ENCODE assay signal across 8 cellular contexts in genomic region chr2:133171396-133172004, GRCh38.
DNase-seq lines count a peak whose midpoint lies in the region; ATAC-seq and TF ChIP-seq lines count a peak whose summit lies in the region.

No MANE protein-coding gene starts in this region.

- H3K4me3 Mint-ChIP-seq in activated naive CD8-positive, alpha-beta T cell treated with anti-CD3 and anti-CD28 coated beads, Interleukin-2, amount 50 U/mL, for 24 hours: no peak overlapping the region

- intact Hi-C loops in spleen (cut with DNase I; ENCODE audit: low total_unique reads): no loop called here

- DNase-seq in AG09309 (ENCODE audit: low read depth) (peak; percentile 31), NCI-H1436 treated with DMSO at 0.1 percent for 48 hours (lab: John Stamatoyannopoulos, UW) (peak; percentile 66), glomerular endothelial cell (ENCODE audit: extremely low read depth, low read depth, low spot score) (peak; percentile 62), spleen (no peak), omental fat pad (ENCODE audit: low spot score) (no peak)
- no peak for DNase-seq in activated naive CD8-positive, alpha-beta T cell treated with anti-CD3 and anti-CD28 coated beads, Interleukin-2, amount 50 U/mL, for 24 hours

- H3K9me2 ChIP-seq in SU-DHL-6 (replicated peaks; ENCODE audit: insufficient read depth, low read length): no peaks in the 10 kb centered on the region

- no peak overlapping the region for H3K4me2 ChIP-seq in SU-DHL-6 (ENCODE audit: low read depth, low read length, poor library complexity, severe bottlenecking)

- H3F3A ChIP-seq in SU-DHL-6 (ENCODE audit: insufficient read depth): no peaks in the 10 kb centered on the region

- H3K36me3 Mint-ChIP-seq in activated naive CD8-positive, alpha-beta T cell treated with anti-CD3 and anti-CD28 coated beads, Interleukin-2, amount 50 U/mL, for 24 hours (ENCODE audit: low read depth): no peaks in the 10 kb centered on the region

- no peak overlapping the region for H3K9ac ChIP-seq in SU-DHL-6 (ENCODE audit: low read length)

- H3K4me1 Mint-ChIP-seq in activated naive CD8-positive, alpha-beta T cell treated with anti-CD3 and anti-CD28 coated beads, Interleukin-2, amount 50 U/mL, for 24 hours: no peaks in the 10 kb centered on the region

- no peaks in the 10 kb centered on the region for H3K9me3 Mint-ChIP-seq in activated naive CD8-positive, alpha-beta T cell treated with anti-CD3 and anti-CD28 coated beads, Interleukin-2, amount 50 U/mL, for 24 hours

- H3K27me3 Mint-ChIP-seq in activated naive CD8-positive, alpha-beta T cell treated with anti-CD3 and anti-CD28 coated beads, Interleukin-2, amount 50 U/mL, for 24 hours: no peaks in the 10 kb centered on the region

- H3K27me3 ChIP-seq in SU-DHL-6 (ENCODE audit: low read length) (no peaks in the 10 kb centered on the region), spleen (replicated peaks in 1 of 7) (no peaks in the 10 kb centered on the region)

- peak; percentile 54 for TF ChIP-seq CTCF in AG09309 (IDR thresholded peaks at IDR 0.05; ENCODE audit: control insufficient read depth, insufficient read depth, low read depth, low read length, missing control alignments)
- TF ChIP-seq CTCF in SU-DHL-6 (IDR thresholded peaks at IDR 0.05; ENCODE audit: insufficient read depth, low read length, poor library complexity, severe bottlenecking): peak; percentile 57
- TF ChIP-seq CTCF in spleen (IDR thresholded peaks at IDR 0.05 in 8 of 11, conservative IDR thresholded peaks at IDR 0.05 in 3 of 11): peak in 8 of 11 experiments; percentile 13 to 48 (median 35)
- TF ChIP-seq CTCF in omental fat pad (IDR thresholded peaks at IDR 0.05): no peak

- no peaks in the 10 kb centered on the region for H3K9me3 ChIP-seq in SU-DHL-6 (ENCODE audit: insufficient read depth, low read length)
- no peaks in the 10 kb centered on the region for H3K9me3 ChIP-seq in spleen

- H3K4me1 ChIP-seq in spleen: no peaks in the 10 kb centered on the region

- H4K20me1 ChIP-seq in SU-DHL-6 (ENCODE audit: low read depth, low read length): no peaks in the 10 kb centered on the region

- ATAC-seq in GM18868 (IDR thresholded peaks at IDR 0.05; ENCODE audit: unreplicated experiment) (peak; percentile 67), omental fat pad (ENCODE audit: low FRiP score) (no peak)
- ATAC-seq in activated naive CD8-positive, alpha-beta T cell treated with anti-CD3 and anti-CD28 coated beads, Interleukin-2, amount 50 U/mL, for 24 hours: no peak

- WGBS in spleen, 5 donors: 12 to 23% (median 18%) methylated on average over 3 of the region's 3 CpGs

- H2AFZ ChIP-seq in SU-DHL-6 (ENCODE audit: low read depth, low read length, severe bottlenecking): no peak overlapping the region

- no peak overlapping the region for H3K4me3 ChIP-seq in AG09309 (ENCODE audit: control insufficient read depth, low read depth, low read length)
- H3K4me3 ChIP-seq in SU-DHL-6 (ENCODE audit: insufficient read depth, low read length, poor library complexity, severe bottlenecking): no peak overlapping the region
- no peak overlapping the region for H3K4me3 ChIP-seq in spleen

- no peaks in the 10 kb centered on the region for H3K36me3 ChIP-seq in SU-DHL-6 (ENCODE audit: low read length)
- no peaks in the 10 kb centered on the region for H3K36me3 ChIP-seq in spleen

- no peak overlapping the region for H3K27ac Mint-ChIP-seq in activated naive CD8-positive, alpha-beta T cell treated with anti-CD3 and anti-CD28 coated beads, Interleukin-2, amount 50 U/mL, for 24 hours

- TF ChIP-seq POLR2A in spleen (IDR thresholded peaks at IDR 0.05): no peak

- no peaks in the 10 kb centered on the region for H3K79me2 ChIP-seq in SU-DHL-6 (ENCODE audit: insufficient read depth, low read length)

- H3K27ac ChIP-seq in SU-DHL-6 (ENCODE audit: low read depth, low read length): no peak overlapping the region
- no peak overlapping the region for H3K27ac ChIP-seq in spleen

Comparison
In these comparisons a context has a peak if more than half of its experiments do, and no peak if none do; other contexts are left out.
1. DNase-seq: peak in AG09309 (single experiment), NCI-H1436 treated with DMSO at 0.1 percent for 48 hours (single experiment) and glomerular endothelial cell (single experiment); none in spleen (single experiment), omental fat pad (single experiment) and activated naive CD8-positive, alpha-beta T cell treated with anti-CD3 and anti-CD28 coated beads, Interleukin-2, amount 50 U/mL, for 24 hours (single experiment).
2. CTCF ChIP-seq: peak in AG09309 (single experiment), SU-DHL-6 (single experiment) and spleen (8 of 11); none in omental fat pad (0 of 3).